ENCODE assay signal across 1 cellular context in the genomic region with DNA sequence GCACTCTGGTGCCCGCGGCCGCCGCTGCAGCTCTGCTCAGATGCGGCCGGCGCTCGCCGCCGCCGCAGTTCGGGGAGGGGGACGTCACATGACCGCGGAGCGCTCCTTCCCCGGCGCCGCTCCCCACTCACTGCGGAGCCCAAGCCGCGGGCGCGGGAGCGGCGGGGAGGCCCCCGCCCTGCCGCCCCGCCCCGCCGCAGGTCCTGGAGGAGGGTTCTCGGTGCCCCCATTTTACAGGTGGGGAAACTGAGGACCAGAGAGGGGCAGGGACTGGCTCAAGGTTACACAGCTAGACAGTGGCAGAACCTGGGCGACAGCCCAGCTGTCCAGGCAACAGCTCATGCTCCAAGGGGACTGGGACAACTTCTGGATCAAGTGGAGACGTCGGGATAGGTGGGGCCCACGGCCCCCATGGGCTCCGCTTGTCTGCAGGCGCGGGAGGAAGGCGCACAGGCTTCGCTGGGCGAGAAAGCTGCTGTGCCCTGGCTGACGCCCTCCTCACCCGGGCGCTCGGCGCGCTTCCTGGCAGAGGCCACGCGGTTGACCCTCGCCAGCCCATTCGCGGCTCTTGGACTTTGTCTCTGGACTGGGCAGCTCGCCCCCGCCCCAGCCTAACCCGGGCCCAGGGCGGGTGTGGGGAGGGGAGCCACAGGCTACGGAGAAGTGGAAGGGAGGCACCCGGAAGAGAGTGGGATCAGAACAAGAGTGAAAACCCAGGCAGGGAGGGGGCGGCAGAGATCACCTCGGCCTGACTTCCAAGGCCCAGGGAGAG.
TF ChIP-seq lines count a peak whose summit lies in the region.

RAP1GAP (minus strand) TSS at position 71 of the 772 bp plus-strand sequence. CDS start 49,325 bp downstream, outside the sequence.

TF ChIP-seq in HepG2, 621 proteins besides CTCF, POLR2A, EP300 and RAD21 (continued from another document and continues in another):
- TF ChIP-seq, protein P1, sequence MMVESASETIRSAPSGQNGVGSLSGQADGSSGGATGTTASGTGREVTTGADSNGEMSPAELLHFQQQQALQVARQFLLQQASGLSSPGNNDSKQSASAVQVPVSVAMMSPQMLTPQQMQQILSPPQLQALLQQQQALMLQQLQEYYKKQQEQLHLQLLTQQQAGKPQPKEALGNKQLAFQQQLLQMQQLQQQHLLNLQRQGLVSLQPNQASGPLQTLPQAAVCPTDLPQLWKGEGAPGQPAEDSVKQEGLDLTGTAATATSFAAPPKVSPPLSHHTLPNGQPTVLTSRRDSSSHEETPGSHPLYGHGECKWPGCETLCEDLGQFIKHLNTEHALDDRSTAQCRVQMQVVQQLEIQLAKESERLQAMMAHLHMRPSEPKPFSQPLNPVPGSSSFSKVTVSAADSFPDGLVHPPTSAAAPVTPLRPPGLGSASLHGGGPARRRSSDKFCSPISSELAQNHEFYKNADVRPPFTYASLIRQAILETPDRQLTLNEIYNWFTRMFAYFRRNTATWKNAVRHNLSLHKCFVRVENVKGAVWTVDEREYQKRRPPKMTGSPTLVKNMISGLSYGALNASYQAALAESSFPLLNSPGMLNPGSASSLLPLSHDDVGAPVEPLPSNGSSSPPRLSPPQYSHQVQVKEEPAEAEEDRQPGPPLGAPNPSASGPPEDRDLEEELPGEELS (CRISPR knock-in tag; IDR thresholded peaks at IDR 0.05): peak; percentile 69; the same call in 1 of the 2 replicates
- no peak for TF ChIP-seq FOXO4 (CRISPR knock-in tag; conservative IDR thresholded peaks at IDR 0.05)
- no peak for TF ChIP-seq ZSCAN20 (CRISPR knock-in tag; IDR thresholded peaks at IDR 0.05; ENCODE audit: borderline replicate concordance)
- no peak for TF ChIP-seq ZSCAN30 (CRISPR knock-in tag; IDR thresholded peaks at IDR 0.05)
- TF ChIP-seq, protein P2, sequence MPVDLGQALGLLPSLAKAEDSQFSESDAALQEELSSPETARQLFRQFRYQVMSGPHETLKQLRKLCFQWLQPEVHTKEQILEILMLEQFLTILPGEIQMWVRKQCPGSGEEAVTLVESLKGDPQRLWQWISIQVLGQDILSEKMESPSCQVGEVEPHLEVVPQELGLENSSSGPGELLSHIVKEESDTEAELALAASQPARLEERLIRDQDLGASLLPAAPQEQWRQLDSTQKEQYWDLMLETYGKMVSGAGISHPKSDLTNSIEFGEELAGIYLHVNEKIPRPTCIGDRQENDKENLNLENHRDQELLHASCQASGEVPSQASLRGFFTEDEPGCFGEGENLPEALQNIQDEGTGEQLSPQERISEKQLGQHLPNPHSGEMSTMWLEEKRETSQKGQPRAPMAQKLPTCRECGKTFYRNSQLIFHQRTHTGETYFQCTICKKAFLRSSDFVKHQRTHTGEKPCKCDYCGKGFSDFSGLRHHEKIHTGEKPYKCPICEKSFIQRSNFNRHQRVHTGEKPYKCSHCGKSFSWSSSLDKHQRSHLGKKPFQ (CRISPR knock-in tag; IDR thresholded peaks at IDR 0.05; ENCODE audit: insufficient replicate concordance): no peak
- TF ChIP-seq ZNF326 (CRISPR knock-in tag; IDR thresholded peaks at IDR 0.05; ENCODE audit: borderline replicate concordance): no peak
- 0 out of 2 replicates have a peak, but pooled peaks have one; percentile 32 for TF ChIP-seq ZNF430 (CRISPR knock-in tag; IDR thresholded peaks at IDR 0.05)
- no peak for TF ChIP-seq ZNF780A (CRISPR knock-in tag; IDR thresholded peaks at IDR 0.05)
- TF ChIP-seq ARNT (IDR thresholded peaks at IDR 0.05): no peak
- TF ChIP-seq ZNF761 (CRISPR knock-in tag; conservative IDR thresholded peaks at IDR 0.05): 0 out of 2 replicates have a peak, but pooled peaks have one; percentile 27
- peak; percentile 53 for TF ChIP-seq HNRNPLL (IDR thresholded peaks at IDR 0.05; ENCODE audit: low read depth, low read length, poor library complexity, severe bottlenecking)
- peak; percentile 77; the same call in 1 of the 2 replicates for TF ChIP-seq YEATS2 (CRISPR knock-in tag; IDR thresholded peaks at IDR 0.05; ENCODE audit: borderline replicate concordance)
- TF ChIP-seq, protein P3, sequence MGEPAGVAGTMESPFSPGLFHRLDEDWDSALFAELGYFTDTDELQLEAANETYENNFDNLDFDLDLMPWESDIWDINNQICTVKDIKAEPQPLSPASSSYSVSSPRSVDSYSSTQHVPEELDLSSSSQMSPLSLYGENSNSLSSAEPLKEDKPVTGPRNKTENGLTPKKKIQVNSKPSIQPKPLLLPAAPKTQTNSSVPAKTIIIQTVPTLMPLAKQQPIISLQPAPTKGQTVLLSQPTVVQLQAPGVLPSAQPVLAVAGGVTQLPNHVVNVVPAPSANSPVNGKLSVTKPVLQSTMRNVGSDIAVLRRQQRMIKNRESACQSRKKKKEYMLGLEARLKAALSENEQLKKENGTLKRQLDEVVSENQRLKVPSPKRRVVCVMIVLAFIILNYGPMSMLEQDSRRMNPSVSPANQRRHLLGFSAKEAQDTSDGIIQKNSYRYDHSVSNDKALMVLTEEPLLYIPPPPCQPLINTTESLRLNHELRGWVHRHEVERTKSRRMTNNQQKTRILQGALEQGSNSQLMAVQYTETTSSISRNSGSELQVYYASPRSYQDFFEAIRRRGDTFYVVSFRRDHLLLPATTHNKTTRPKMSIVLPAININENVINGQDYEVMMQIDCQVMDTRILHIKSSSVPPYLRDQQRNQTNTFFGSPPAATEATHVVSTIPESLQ (CRISPR knock-in tag; conservative IDR thresholded peaks at IDR 0.05): no peak
- TF ChIP-seq ARHGAP35 (CRISPR knock-in tag; IDR thresholded peaks at IDR 0.05; ENCODE audit: borderline replicate concordance): no peak; the same call in 1 of the 2 replicates
- TF ChIP-seq NCOA1 (CRISPR knock-in tag; IDR thresholded peaks at IDR 0.05): 0 out of 2 replicates have a peak, but pooled peaks have one; percentile 44
- TF ChIP-seq ZBTB44 (CRISPR knock-in tag; IDR thresholded peaks at IDR 0.05): no peak
- TF ChIP-seq, protein P4, sequence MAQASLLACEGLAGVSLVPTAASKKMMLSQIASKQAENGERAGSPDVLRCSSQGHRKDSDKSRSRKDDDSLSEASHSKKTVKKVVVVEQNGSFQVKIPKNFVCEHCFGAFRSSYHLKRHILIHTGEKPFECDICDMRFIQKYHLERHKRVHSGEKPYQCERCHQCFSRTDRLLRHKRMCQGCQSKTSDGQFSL (CRISPR knock-in tag; IDR thresholded peaks at IDR 0.05): no peak
- no peak for TF ChIP-seq ZNF44 (CRISPR knock-in tag; IDR thresholded peaks at IDR 0.05)
- peak; percentile 93 for TF ChIP-seq ZNF816 (CRISPR knock-in tag; IDR thresholded peaks at IDR 0.05; ENCODE audit: borderline replicate concordance)
- TF ChIP-seq ZNF879 (CRISPR knock-in tag; IDR thresholded peaks at IDR 0.05): no peak; the same call in 1 of the 2 replicates
- peak; percentile 91 for TF ChIP-seq SAP130 (CRISPR knock-in tag; IDR thresholded peaks at IDR 0.05; ENCODE audit: low read depth)
- TF ChIP-seq ZFP90 (CRISPR knock-in tag; IDR thresholded peaks at IDR 0.05; ENCODE audit: borderline replicate concordance): 0 out of 2 replicates have a peak, but pooled peaks have one; percentile 40
- TF ChIP-seq ZNF576 (CRISPR knock-in tag; IDR thresholded peaks at IDR 0.05): no peak
- peak; percentile 79 for TF ChIP-seq ZNF292 (CRISPR knock-in tag; IDR thresholded peaks at IDR 0.05; ENCODE audit: borderline replicate concordance, low read depth)
- peak; percentile 68 for TF ChIP-seq ZNF331 (CRISPR knock-in tag; IDR thresholded peaks at IDR 0.05)
- TF ChIP-seq PHF5A (CRISPR knock-in tag; IDR thresholded peaks at IDR 0.05; ENCODE audit: low read depth, unreplicated experiment): peak; percentile 80
- TF ChIP-seq ZNF234 (CRISPR knock-in tag; conservative IDR thresholded peaks at IDR 0.05): no peak
- no peak for TF ChIP-seq ZNF224 (CRISPR knock-in tag; IDR thresholded peaks at IDR 0.05)
- no peak for TF ChIP-seq ZNF660 (CRISPR knock-in tag; IDR thresholded peaks at IDR 0.05; ENCODE audit: borderline replicate concordance, low read depth)
- TF ChIP-seq EZH2 (conservative IDR thresholded peaks at IDR 0.05; ENCODE audit: low read depth, low read length): no peak
- no peak for TF ChIP-seq MTF1 (CRISPR knock-in tag; IDR thresholded peaks at IDR 0.05)
- TF ChIP-seq, protein P5, sequence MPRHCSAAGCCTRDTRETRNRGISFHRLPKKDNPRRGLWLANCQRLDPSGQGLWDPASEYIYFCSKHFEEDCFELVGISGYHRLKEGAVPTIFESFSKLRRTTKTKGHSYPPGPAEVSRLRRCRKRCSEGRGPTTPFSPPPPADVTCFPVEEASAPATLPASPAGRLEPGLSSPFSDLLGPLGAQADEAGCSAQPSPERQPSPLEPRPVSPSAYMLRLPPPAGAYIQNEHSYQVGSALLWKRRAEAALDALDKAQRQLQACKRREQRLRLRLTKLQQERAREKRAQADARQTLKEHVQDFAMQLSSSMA (CRISPR knock-in tag; IDR thresholded peaks at IDR 0.05): no peak
- peak; percentile 61 for TF ChIP-seq ZNF792 (CRISPR knock-in tag; IDR thresholded peaks at IDR 0.05)
- no peak for TF ChIP-seq CENPX (CRISPR knock-in tag; IDR thresholded peaks at IDR 0.05)
- TF ChIP-seq ZNF225 (CRISPR knock-in tag; IDR thresholded peaks at IDR 0.05): 0 out of 2 replicates have a peak, but pooled peaks have one; percentile 66
- TF ChIP-seq ZNF772 (CRISPR knock-in tag; IDR thresholded peaks at IDR 0.05): peak; percentile 88
- TF ChIP-seq ZNF256 (CRISPR knock-in tag; conservative IDR thresholded peaks at IDR 0.05): 0 out of 2 replicates have a peak, but pooled peaks have one; percentile 53
- TF ChIP-seq PITX1 (CRISPR knock-in tag; IDR thresholded peaks at IDR 0.05): peak; percentile 95
- peak; percentile 35; the same call in 1 of the 2 replicates for TF ChIP-seq ZNF713 (CRISPR knock-in tag; IDR thresholded peaks at IDR 0.05)
- TF ChIP-seq MIER3 (CRISPR knock-in tag; IDR thresholded peaks at IDR 0.05; ENCODE audit: borderline replicate concordance): no peak; the same call in 1 of the 2 replicates
- TF ChIP-seq, protein P6, sequence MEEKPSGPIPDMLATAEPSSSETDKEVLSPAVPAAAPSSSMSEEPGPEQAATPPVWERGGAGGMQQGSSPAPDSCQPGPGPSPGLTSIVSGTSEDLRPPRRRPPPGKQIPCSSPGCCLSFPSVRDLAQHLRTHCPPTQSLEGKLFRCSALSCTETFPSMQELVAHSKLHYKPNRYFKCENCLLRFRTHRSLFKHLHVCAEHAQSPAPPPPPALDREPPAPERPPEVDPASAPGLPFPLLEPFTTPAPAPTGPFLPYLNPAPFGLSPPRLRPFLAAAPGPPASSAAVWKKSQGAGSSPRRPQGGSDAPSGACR (CRISPR knock-in tag; IDR thresholded peaks at IDR 0.05): peak; percentile 93
- TF ChIP-seq NR2F2 (IDR thresholded peaks at IDR 0.05; ENCODE audit: borderline replicate concordance, low read depth): peak; percentile 59; the same call in 1 of the 2 replicates
- TF ChIP-seq PATZ1 (CRISPR knock-in tag; IDR thresholded peaks at IDR 0.05): peak; percentile 96
- peak; percentile 93 for TF ChIP-seq PHF21A (CRISPR knock-in tag; IDR thresholded peaks at IDR 0.05)
- TF ChIP-seq HNF1B (CRISPR knock-in tag; IDR thresholded peaks at IDR 0.05): peak; percentile 97; the same call in 1 of the 2 replicates
- TF ChIP-seq FOXO1 (CRISPR knock-in tag; IDR thresholded peaks at IDR 0.05): peak; percentile 22; the same call in 1 of the 2 replicates
- TF ChIP-seq CCDC6 (CRISPR knock-in tag; IDR thresholded peaks at IDR 0.05): peak; percentile 91; the same call in 1 of the 2 replicates
- TF ChIP-seq SMARCE1 (IDR thresholded peaks at IDR 0.05; ENCODE audit: borderline replicate concordance): no peak
- TF ChIP-seq FOSL1 (CRISPR knock-in tag; IDR thresholded peaks at IDR 0.05; ENCODE audit: borderline replicate concordance): no peak
